9 cellular contexts compared by ENCODE assay signal in genomic region chr6:112203577-112204349, GRCh38. TPM values are rescaled to one million over a fixed set of nuclear protein-coding genes. Genes with fewer than 3 reads are reported as not detected.
DNase-seq lines count a peak whose midpoint lies in the region; ATAC-seq and TF ChIP-seq lines count a peak whose summit lies in the region.
"Had no signal": no experiment of that assay in that cellular context is flagged by ENCODE, and none has a peak within 500 bp of the region (broad histone marks: within the 10 kb centered on the region; RNA-seq: fewer than 3 reads in every experiment).

No MANE protein-coding gene starts in this region.

- H3K36me3 ChIP-seq in IMR-90 (ENCODE audit: control insufficient read depth, insufficient read depth, low read length) (peaks cover 26% of the 10 kb centered on the region), esophagus squamous epithelium (no peaks in the 10 kb centered on the region)
- H3K36me3 ChIP-seq: spleen had no signal

- H3K27me3 Mint-ChIP-seq in activated CD8-positive, alpha-beta T cell treated with anti-CD3 and anti-CD28 coated beads for 36 hours, result peaks cover 7% of the 10 kb centered on the region

- H3K4me1 ChIP-seq in IMR-90 (ENCODE audit: control insufficient read depth, insufficient read depth, low read length) (peaks cover 18% of the 10 kb centered on the region), esophagus squamous epithelium (peaks cover 0 to 30% (median 19%) of the 10 kb centered on the region in 3 donors)
- H3K4me1 ChIP-seq: spleen had no signal

- peak overlapping the region; percentile 71 for H2AK5ac ChIP-seq in IMR-90 (ENCODE audit: low read depth, low read length)

- H3K4me2 ChIP-seq in IMR-90 (ENCODE audit: low read depth, low read length), result peak overlapping the region; percentile 95

- no TSS peak for BruUV-seq in IMR-90 (replicated peaks; lab: Mats Ljungman, UMichigan)

- peak overlapping the region; percentile 36 for H2AFZ ChIP-seq in IMR-90 (replicated peaks; ENCODE audit: low read length, poor library complexity)

- peak; percentile 29; the same call in 1 of the 2 replicates for TF ChIP-seq POLR2A in IMR-90 (IDR thresholded peaks at IDR 0.05; ENCODE audit: low read depth, low read length)
- no peak for TF ChIP-seq POLR2A in esophagus squamous epithelium (IDR thresholded peaks at IDR 0.05)

- H4K5ac ChIP-seq in IMR-90 (ENCODE audit: low read depth, low read length), result peak overlapping the region; percentile 97

- POLR2A ChIA-PET in IMR-90 (lab: Charles Lee; ENCODE audit: unreplicated experiment), result interaction anchor here (0.6 kb wide), 1 partner anchor 1455 kb away, joined by 3 read pairs; no protein-coding TSS in a partner anchor
- POLR2A ChIA-PET in activated CD8-positive, alpha-beta T cell treated with anti-CD3 and anti-CD28 coated beads for 36 hours (lab: Charles Lee), result no interaction called here
- POLR2A ChIA-PET in HEK293T (lab: Yijun Ruan, JAX), result interaction anchor here (0.6 to 2.2 kb wide), 3 partner anchors 13 to 50 kb away, joined by 3 to 12 read pairs (median 3); partner anchors contain the start of gene LAMA4

- TF ChIP-seq CTCF in IMR-90 (conservative IDR thresholded peaks at IDR 0.05; ENCODE audit: low read depth, low read length), result no peak
- TF ChIP-seq CTCF in esophagus squamous epithelium (IDR thresholded peaks at IDR 0.05), result no peak
- no peak for TF ChIP-seq CTCF in activated CD8-positive, alpha-beta T cell treated with anti-CD3 and anti-CD28 coated beads for 36 hours (IDR thresholded peaks at IDR 0.05)

- no peaks in the 10 kb centered on the region for H3K27me3 ChIP-seq in IMR-90 (ENCODE audit: control insufficient read depth, insufficient read depth, low read length)
- H3K27me3 ChIP-seq in esophagus squamous epithelium, result no peaks in the 10 kb centered on the region

- peak overlapping the region; percentile 100 for H3K18ac ChIP-seq in IMR-90 (ENCODE audit: low read depth, low read length)

- H3K9me3 ChIP-seq in IMR-90 (ENCODE audit: control insufficient read depth, insufficient read depth, low read length) (no peaks in the 10 kb centered on the region), esophagus squamous epithelium (no peaks in the 10 kb centered on the region)

- peak overlapping the region; percentile 98 for H2BK15ac ChIP-seq in IMR-90 (ENCODE audit: low read depth, low read length)

- H3K27ac Mint-ChIP-seq in activated CD8-positive, alpha-beta T cell treated with anti-CD3 and anti-CD28 coated beads for 36 hours, result no peak overlapping the region
- H3K27ac Mint-ChIP-seq: dendritic cell treated with granulocyte-macrophage colony-stimulating factor and Interleukin-4, amounts not matched to agents 40 ng/mL and 50 ng/mL, for 4 days had no signal

- H3K27ac ChIP-seq in IMR-90 (ENCODE audit: insufficient read depth, low read length), result peak overlapping the region; percentile 83
- peak overlapping the region; percentile 36 to 78 (median 72) for H3K27ac ChIP-seq in esophagus squamous epithelium
- H3K27ac ChIP-seq: spleen had no signal

- 67% methylated on average over 1 of the region's 6 CpGs; no CpG with 5 or more reads in 1 of the 2 experiments for WGBS in IMR-90 (ENCODE audit: extremely low coverage in 2 of 2, insufficient read length in 1 of 2), 2 experiments
- WGBS in esophagus squamous epithelium, 2 donors, result 34 to 39% methylated on average over 6 of the region's 6 CpGs

- H3K14ac ChIP-seq in IMR-90 (replicated peaks; ENCODE audit: low read depth, low read length), result peak overlapping the region; percentile 98

- intact Hi-C loops in IMR-90 (cut with micrococcal nuclease), result loop anchor here (2.0 to 5.0 kb wide), 2 partner anchors 51 to 169 kb away; partner anchors contain the start of gene LAMA4
- intact Hi-C loops in esophagus squamous epithelium (cut with DNase I), result no loop called here
- intact Hi-C loops in activated CD8-positive, alpha-beta T cell treated with anti-CD3 and anti-CD28 coated beads for 36 hours (cut with micrococcal nuclease), result no loop called here

- ATAC-seq in GM21447 (IDR thresholded peaks at IDR 0.05; ENCODE audit: unreplicated experiment) (peak; percentile 63), IMR-90 (ENCODE audit: low read depth) (peak; percentile 73), HG03432 (IDR thresholded peaks at IDR 0.05; ENCODE audit: unreplicated experiment) (no peak)
- no peak for ATAC-seq in activated CD8-positive, alpha-beta T cell treated with anti-CD3 and anti-CD28 coated beads for 36 hours

- H3K4me3 ChIP-seq in IMR-90 (ENCODE audit: insufficient read depth, low read depth, low read length) (peak overlapping the region; percentile 17; the same call in 1 of the 2 replicates), esophagus squamous epithelium (no peak overlapping the region)
- H3K4me3 ChIP-seq: spleen had no signal

- dilution Hi-C loops in IMR-90 (cut with HindIII; ENCODE audit: low sequenced_read_pairs, unreplicated experiment), result no loop called here

- peaks cover 3% of the 10 kb centered on the region for H3K9me3 Mint-ChIP-seq in activated CD8-positive, alpha-beta T cell treated with anti-CD3 and anti-CD28 coated beads for 36 hours
- H3K9me3 Mint-ChIP-seq: dendritic cell treated with granulocyte-macrophage colony-stimulating factor and Interleukin-4, amounts not matched to agents 40 ng/mL and 50 ng/mL, for 4 days had no signal

- peak overlapping the region; percentile 93 for H4K91ac ChIP-seq in IMR-90 (ENCODE audit: insufficient read depth, low read depth, low read length)

- in situ Hi-C loops in IMR-90 (cut with MboI; ENCODE audit: low sequenced_read_pairs), result no loop called here

- H3K4me1 Mint-ChIP-seq in activated CD8-positive, alpha-beta T cell treated with anti-CD3 and anti-CD28 coated beads for 36 hours (ENCODE audit: low read depth), result no peaks in the 10 kb centered on the region

- peaks cover 4% of the 10 kb centered on the region; the same call in 1 of the 2 replicates for H3K9me1 ChIP-seq in IMR-90 (ENCODE audit: insufficient read depth, low read length)

- H2BK120ac ChIP-seq in IMR-90 (ENCODE audit: low read depth, low read length), result peak overlapping the region; percentile 97

- peak overlapping the region; percentile 57; the same call in 1 of the 2 replicates for H3K9ac ChIP-seq in IMR-90 (ENCODE audit: low read depth, low read length)

- H2BK5ac ChIP-seq in IMR-90 (ENCODE audit: low read depth, low read length, poor library complexity, severe bottlenecking), result peak overlapping the region; percentile 99

- DNase-seq in IMR-90 (peak; percentile 95), esophagus squamous epithelium (lab: John Stamatoyannopoulos, UW) (no peak), stromal cell of bone marrow (ENCODE audit: low read depth) (peak; percentile 81), HEK293T (ENCODE audit: extremely low spot score) (no peak)
- DNase-seq in activated CD8-positive, alpha-beta T cell treated with anti-CD3 and anti-CD28 coated beads for 36 hours, result no peak
- DNase-seq: spleen had no signal

- no peak overlapping the region for H2AK9ac ChIP-seq in IMR-90 (replicated peaks; ENCODE audit: low read depth, low read length, poor library complexity)

- no peaks in the 10 kb centered on the region for H3K36me3 Mint-ChIP-seq in activated CD8-positive, alpha-beta T cell treated with anti-CD3 and anti-CD28 coated beads for 36 hours (ENCODE audit: low read depth)

- H4K20me1 ChIP-seq in IMR-90 (ENCODE audit: insufficient read depth, low read length), result no peaks in the 10 kb centered on the region

- H3K4ac ChIP-seq in IMR-90 (ENCODE audit: low read depth, low read length), result peak overlapping the region; percentile 88

- no peaks in the 10 kb centered on the region for H3K79me1 ChIP-seq in IMR-90 (ENCODE audit: low read depth in 1 of 2, low read length in 2 of 2)

- H3K56ac ChIP-seq in IMR-90 (ENCODE audit: extremely low read depth, insufficient read depth, low read length), result peak overlapping the region; percentile 81

- H3K4me3 Mint-ChIP-seq in activated CD8-positive, alpha-beta T cell treated with anti-CD3 and anti-CD28 coated beads for 36 hours, result no peak overlapping the region
- H3K4me3 Mint-ChIP-seq: dendritic cell treated with granulocyte-macrophage colony-stimulating factor and Interleukin-4, amounts not matched to agents 40 ng/mL and 50 ng/mL, for 4 days had no signal

- peak overlapping the region; percentile 89 for H2BK20ac ChIP-seq in IMR-90 (ENCODE audit: low read depth, low read length)

- TF ChIP-seq RAD21 in IMR-90 (IDR thresholded peaks at IDR 0.05; ENCODE audit: low read length), result no peak

- H3K23ac ChIP-seq in IMR-90 (ENCODE audit: low read depth, low read length), result peak overlapping the region; percentile 93

- H4K8ac ChIP-seq in IMR-90 (ENCODE audit: low read depth in 2 of 2, low read length in 2 of 2), result peak overlapping the region; percentile 77 to 85

- CTCF ChIA-PET in IMR-90 (lab: Yijun Ruan, JAX), result interaction anchor here (0.8 kb wide), 1 partner anchor 10 kb away, joined by 3 read pairs; no protein-coding TSS in a partner anchor
- CTCF ChIA-PET in activated CD8-positive, alpha-beta T cell treated with anti-CD3 and anti-CD28 coated beads for 36 hours (lab: Charles Lee), result interaction anchor here (1.0 to 1.4 kb wide), 2 partner anchors 25 to 40 kb away, joined by 3 read pairs; no protein-coding TSS in a partner anchor
- CTCF ChIA-PET in HEK293T (lab: Yijun Ruan, JAX), result interaction anchor here (1.2 kb wide), 1 partner anchor 14 kb away, joined by 3 read pairs; no protein-coding TSS in a partner anchor

TF ChIP-seq in IMR-90, 13 proteins besides CTCF, POLR2A, EP300 and RAD21 (continues in another document):
- no peak for TF ChIP-seq MAZ (IDR thresholded peaks at IDR 0.05; ENCODE audit: borderline replicate concordance, low read depth, low read length)

TF ChIP-seq in HEK293T, 16 proteins besides CTCF, POLR2A, EP300 and RAD21:
- TF ChIP-seq ARNT (IDR thresholded peaks at IDR 0.05), result no peak
- TF ChIP-seq SP1 (IDR thresholded peaks at IDR 0.05), result no peak
- no peak for TF ChIP-seq FOXK2 (IDR thresholded peaks at IDR 0.05)
TF ChIP-seq in HEK293T: peak in this region for 0.

RNA-seq across cellular contexts. Expression of gene LAMA4, which starts 50.6 kb away (rescaled TPM):
- total RNA-seq in IMR-90 (2012; rRNA removed), result 29.7 and 35.8 TPM in 2 replicates
- 28.9 and 33.9 TPM in 2 replicates for polyA plus RNA-seq in IMR-90 (2012; rRNA removed)
- 51.0 and 61.1 TPM in 2 replicates for polyA plus RNA-seq in IMR-90 (2012; cell fraction: cytosol; rRNA removed)
- polyA plus RNA-seq in IMR-90 (2012; cell fraction: nucleus; rRNA removed; ENCODE audit: low replicate concordance), result 36.2 and 63.2 TPM in 2 replicates
- 100 to 1,000 TPM in 1 of 4 donors, 10 to 100 TPM in 1, 1 to 10 TPM in 2; 8.1 to 116 (median 19.0) TPM for total RNA-seq in esophagus squamous epithelium
- total RNA-seq in activated CD8-positive, alpha-beta T cell treated with anti-CD3 and anti-CD28 coated beads for 36 hours, result not detected

Comparison
In these comparisons a context has a peak if more than half of its experiments do, and no peak if none do; other contexts are left out.
1. ATAC-seq: peak in GM21447 (single experiment) and IMR-90 (single experiment); none in HG03432 (single experiment) and activated CD8-positive, alpha-beta T cell treated with anti-CD3 and anti-CD28 coated beads for 36 hours (single experiment).
2. DNase-seq: peak in IMR-90 (single experiment) and stromal cell of bone marrow (single experiment); none in esophagus squamous epithelium (single experiment), activated CD8-positive, alpha-beta T cell treated with anti-CD3 and anti-CD28 coated beads for 36 hours (single experiment) and HEK293T (single experiment).
3. RNA of gene LAMA4, which starts 50.6 kb away (total RNA-seq): 29.7 to 35.8 TPM in IMR-90 and 8.1 to 116 TPM in esophagus squamous epithelium; not detected in activated CD8-positive, alpha-beta T cell treated with anti-CD3 and anti-CD28 coated beads for 36 hours; every median in the first group is over 4 times any median in the second.